Comparison of ENCODE assay signal across 23 cellular contexts in the genomic region with DNA sequence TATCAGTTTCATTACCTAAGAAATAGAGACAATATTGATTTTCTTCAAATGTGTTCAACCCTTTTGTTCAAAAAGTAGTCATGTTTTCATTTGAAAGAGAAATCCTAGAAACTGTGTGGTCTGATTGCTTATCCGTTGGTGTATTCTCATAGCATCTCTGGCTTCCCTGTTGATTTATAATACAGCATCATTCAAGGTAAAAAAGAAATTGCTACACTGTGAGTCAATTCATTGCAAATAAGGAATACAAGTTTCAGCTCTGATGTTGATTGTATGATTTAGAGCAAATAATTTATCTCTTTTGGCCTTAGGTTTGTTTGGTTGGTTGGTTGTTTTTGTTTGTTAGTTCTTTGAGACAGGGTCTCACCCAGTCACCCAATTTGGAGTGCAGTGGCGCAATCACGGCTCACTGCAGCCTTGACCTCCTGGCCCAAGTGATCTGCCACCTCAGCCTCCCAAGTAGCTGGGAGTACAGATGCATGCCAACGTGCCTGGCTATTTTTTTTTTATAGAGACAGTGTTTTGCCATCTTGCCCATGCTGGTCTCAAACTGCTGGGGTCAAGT.
"Had no signal": no experiment of that assay in that cellular context is flagged by ENCODE, and none has a peak within 500 bp of the region (broad histone marks: within the 10 kb centered on the region; RNA-seq: fewer than 3 reads in every experiment).

No MANE protein-coding gene starts in this region.

- H3K9me3 ChIP-seq: ascending aorta, breast epithelium, tibial nerve, uterus had no signal

- H3K4me1 ChIP-seq: ascending aorta, breast epithelium, tibial nerve, uterus had no signal

- H3K9me3 Mint-ChIP-seq: dendritic cell treated with granulocyte-macrophage colony-stimulating factor and Interleukin-4, amounts not matched to agents 40 ng/mL and 50 ng/mL, for 4 days; memory B cell had no signal

- H3K4me1 Mint-ChIP-seq: nephron had no signal

- H3K27me3 Mint-ChIP-seq: activated naive CD8-positive, alpha-beta T cell treated with anti-CD3 and anti-CD28 coated beads, Interleukin-2, amount 10 ng/mL, durations not matched to agents 7 days and 5 days had no signal

- H3K4me3 Mint-ChIP-seq: activated naive CD8-positive, alpha-beta T cell treated with anti-CD3 and anti-CD28 coated beads, Interleukin-2, amount 10 ng/mL, durations not matched to agents 7 days and 5 days; memory B cell; nephron had no signal

- DNase-seq: activated effector memory CD4-positive, alpha-beta T cell treated with Interleukin-2 at 50 U/mL for 16 hours; activated naive CD8-positive, alpha-beta T cell treated with anti-CD3 and anti-CD28 coated beads, Interleukin-2, amount 10 ng/mL, durations not matched to agents 7 days and 5 days; cerebellar nuclear complex; effector memory CD4-positive, alpha-beta T cell; glutamatergic neuron; hypothalamus; kidney glomerular epithelial cell; left ventricle myocardium superior; occipital lobe; stimulated activated CD4-positive, alpha-beta T cell treated with anti-CD3 and anti-CD28 coated beads, Interleukin-15, amount 100 ng/mL, for 24 hours; stimulated activated CD4-positive, alpha-beta T cell treated with anti-CD3 and anti-CD28 coated beads, Interleukin-4, amount 100 ng/mL, for 24 hours; stimulated activated naive CD4-positive, alpha-beta T cell treated with Interleukin-2 at 50 U/mL for 16 hours; substantia nigra; T-helper 9 cell; uterus had no signal

- H3K27ac Mint-ChIP-seq: activated naive CD8-positive, alpha-beta T cell treated with anti-CD3 and anti-CD28 coated beads, Interleukin-2, amount 10 ng/mL, durations not matched to agents 7 days and 5 days; dendritic cell treated with granulocyte-macrophage colony-stimulating factor and Interleukin-4, amounts not matched to agents 40 ng/mL and 50 ng/mL, for 4 days; memory B cell; nephron had no signal

- H3K36me3 ChIP-seq: ascending aorta, breast epithelium, tibial nerve, uterus had no signal

- H3K27ac ChIP-seq: ascending aorta, breast epithelium, foreskin keratinocyte, skin epidermis, tibial nerve, uterus had no signal

- H3K36me3 Mint-ChIP-seq: memory B cell had no signal

- H3K27me3 ChIP-seq: ascending aorta, breast epithelium, foreskin keratinocyte, tibial nerve, uterus had no signal

- H3K4me3 ChIP-seq: ascending aorta, breast epithelium, skin epidermis, tibial nerve, uterus had no signal

- ATAC-seq: left ventricle myocardium superior had no signal
